In genomic region chr2:232292395-232293154, GRCh38 we compare ENCODE assay signal across 8 cellular contexts.
DNase-seq lines count a peak whose midpoint lies in the region; ATAC-seq and TF ChIP-seq lines count a peak whose summit lies in the region.

No MANE protein-coding gene starts in this region.

- no peaks in the 10 kb centered on the region for H3K79me2 ChIP-seq in hepatocyte

- ATAC-seq in HG02798 (IDR thresholded peaks at IDR 0.05; ENCODE audit: poor library complexity, unreplicated experiment) = peak; percentile 53
- peak; percentile 49 to 65 for ATAC-seq in activated naive CD4-positive, alpha-beta T cell treated with anti-CD3 and anti-CD28 coated beads, Interleukin-2, amount 50 U/mL, for 72 hours
- ATAC-seq in GM21367 (IDR thresholded peaks at IDR 0.05; ENCODE audit: unreplicated experiment) = no peak

- H3K27ac Mint-ChIP-seq in activated naive CD4-positive, alpha-beta T cell treated with anti-CD3 and anti-CD28 coated beads, Interleukin-2, amount 50 U/mL, for 72 hours = peak overlapping the region; percentile 51 to 54

- peak; percentile 50 for TF ChIP-seq CTCF in hepatocyte (IDR thresholded peaks at IDR 0.05; ENCODE audit: poor library complexity)

- H3K36me3 Mint-ChIP-seq in activated naive CD4-positive, alpha-beta T cell treated with anti-CD3 and anti-CD28 coated beads, Interleukin-2, amount 50 U/mL, for 72 hours = no peaks in the 10 kb centered on the region

- H4K20me1 ChIP-seq in hepatocyte (ENCODE audit: insufficient read depth, poor library complexity, severe bottlenecking) = no peaks in the 10 kb centered on the region

- no peak overlapping the region for H3K27ac ChIP-seq in hepatocyte

- H3K36me3 ChIP-seq in hepatocyte (replicated peaks; ENCODE audit: insufficient read depth, low read depth) = no peaks in the 10 kb centered on the region

- no peaks in the 10 kb centered on the region for H3K9me2 ChIP-seq in hepatocyte (replicated peaks; ENCODE audit: insufficient read depth)

- H3K9me3 Mint-ChIP-seq in activated naive CD4-positive, alpha-beta T cell treated with anti-CD3 and anti-CD28 coated beads, Interleukin-2, amount 50 U/mL, for 72 hours = no peaks in the 10 kb centered on the region

- 71% methylated on average over 9 of the region's 9 CpGs for WGBS in hepatocyte (ENCODE audit: low lambda C conversion rate, missing lambda C conversion rate)

- H3K4me1 ChIP-seq in hepatocyte (ENCODE audit: insufficient read depth) = no peaks in the 10 kb centered on the region

- no peak overlapping the region for H3K4me3 ChIP-seq in hepatocyte

- H2AFZ ChIP-seq in hepatocyte = no peak overlapping the region

- H3K4me2 ChIP-seq in hepatocyte = no peak overlapping the region

- no peaks in the 10 kb centered on the region for H3K27me3 ChIP-seq in hepatocyte

- no peaks in the 10 kb centered on the region for H3K9me3 ChIP-seq in hepatocyte (ENCODE audit: low read depth)

- DNase-seq in EL = peak; percentile 63
- DNase-seq in RKO (ENCODE audit: low spot score) = peak; percentile 10
- peak in 1 of 2 donors; percentile 61 for DNase-seq in activated naive CD4-positive, alpha-beta T cell treated with anti-CD3 and anti-CD28 coated beads, Interleukin-2, amount 50 U/mL, for 72 hours (ENCODE audit: low spot score in 2 of 2)
- peak; percentile 49 for DNase-seq in hepatocyte (ENCODE audit: low spot score)
- peak; percentile 24 for DNase-seq in stimulated activated CD4-positive, alpha-beta T cell treated with anti-CD3 and anti-CD28 coated beads, Interleukin-2, amount 100 ng/mL, for 4 hours (ENCODE audit: low read depth)
- no peak for DNase-seq in DMS153 (lab: John Stamatoyannopoulos, UW)
